Comparison of ENCODE assay signal across 10 cellular contexts in the genomic region with DNA sequence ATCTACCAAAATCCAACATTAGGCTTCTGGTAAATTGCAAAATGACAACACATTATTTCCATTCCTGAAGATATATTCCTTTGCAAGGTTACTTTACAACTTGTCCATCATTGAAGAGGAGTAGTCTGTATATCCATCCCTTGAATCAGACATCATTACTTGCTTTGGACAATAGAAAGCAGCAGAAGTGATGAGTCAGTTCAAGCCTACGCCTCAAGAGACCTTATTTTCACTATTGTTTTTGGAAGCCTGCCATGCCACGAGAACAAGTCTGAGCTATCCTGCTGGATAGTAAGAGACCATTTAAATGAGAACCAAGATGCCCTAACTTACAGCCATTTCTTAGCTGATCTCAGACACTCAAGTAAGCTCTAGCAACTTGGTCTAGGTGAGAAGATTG.
DNase-seq lines count a peak whose midpoint lies in the region; ATAC-seq and TF ChIP-seq lines count a peak whose summit lies in the region.
"Had no signal": no experiment of that assay in that cellular context is flagged by ENCODE, and none has a peak within 500 bp of the region (broad histone marks: within the 10 kb centered on the region; RNA-seq: fewer than 3 reads in every experiment).

No MANE protein-coding gene starts in this region.

- H3K27ac ChIP-seq in lower lobe of right lung = no peak overlapping the region
- H3K27ac ChIP-seq: neutrophil had no signal

- no peaks in the 10 kb centered on the region for H3K9me3 Mint-ChIP-seq in osteocyte (ENCODE audit: unreplicated experiment)
- H3K9me3 Mint-ChIP-seq in activated naive CD8-positive, alpha-beta T cell treated with anti-CD3 and anti-CD28 coated beads for 36 hours = peaks cover 5% of the 10 kb centered on the region

- H3K4me1 ChIP-seq in lower lobe of right lung = no peaks in the 10 kb centered on the region

- H3K36me3 ChIP-seq in lower lobe of right lung = no peaks in the 10 kb centered on the region
- H3K36me3 ChIP-seq: neutrophil had no signal

- no peaks in the 10 kb centered on the region for H3K9me3 ChIP-seq in lower lobe of right lung
- H3K9me3 ChIP-seq: neutrophil had no signal

- H3K27me3 ChIP-seq in lower lobe of right lung (ENCODE audit: low read depth) = no peaks in the 10 kb centered on the region
- H3K27me3 ChIP-seq: neutrophil had no signal

- H3K27me3 Mint-ChIP-seq in osteocyte (ENCODE audit: unreplicated experiment) = peaks cover 30% of the 10 kb centered on the region
- no peaks in the 10 kb centered on the region for H3K27me3 Mint-ChIP-seq in activated naive CD8-positive, alpha-beta T cell treated with anti-CD3 and anti-CD28 coated beads for 36 hours

- peak overlapping the region; percentile 28 for H3K27ac Mint-ChIP-seq in osteocyte (ENCODE audit: unreplicated experiment)
- H3K27ac Mint-ChIP-seq in activated naive CD8-positive, alpha-beta T cell treated with anti-CD3 and anti-CD28 coated beads for 36 hours = no peak overlapping the region
- H3K27ac Mint-ChIP-seq: activated naive CD4-positive, alpha-beta T cell treated with anti-CD3 and anti-CD28 coated beads for 36 hours had no signal

- H3K4me3 Mint-ChIP-seq in osteocyte (ENCODE audit: unreplicated experiment) = no peak overlapping the region
- H3K4me3 Mint-ChIP-seq in activated naive CD8-positive, alpha-beta T cell treated with anti-CD3 and anti-CD28 coated beads for 36 hours = no peak overlapping the region
- H3K4me3 Mint-ChIP-seq: activated naive CD4-positive, alpha-beta T cell treated with anti-CD3 and anti-CD28 coated beads for 36 hours had no signal

- ATAC-seq in GM19035 (IDR thresholded peaks at IDR 0.05; ENCODE audit: unreplicated experiment) = peak; percentile 72
- ATAC-seq in HG03135 (IDR thresholded peaks at IDR 0.05; ENCODE audit: unreplicated experiment) = peak; percentile 63
- ATAC-seq in SK-N-SH treated with all-trans-retinoic acid at 6 μM for 48 hours = peak; percentile 81
- ATAC-seq in lower lobe of right lung = no peak
- no peak for ATAC-seq in GM19023 (IDR thresholded peaks at IDR 0.05; ENCODE audit: unreplicated experiment)

- no peaks in the 10 kb centered on the region for H3K36me3 Mint-ChIP-seq in osteocyte (ENCODE audit: unreplicated experiment)
- no peaks in the 10 kb centered on the region for H3K36me3 Mint-ChIP-seq in activated naive CD8-positive, alpha-beta T cell treated with anti-CD3 and anti-CD28 coated beads for 36 hours

- intact Hi-C loops in lower lobe of right lung (cut with DNase I) = no loop called here

- peaks cover 17% of the 10 kb centered on the region for H3K4me1 Mint-ChIP-seq in osteocyte (ENCODE audit: unreplicated experiment)
- no peaks in the 10 kb centered on the region for H3K4me1 Mint-ChIP-seq in activated naive CD8-positive, alpha-beta T cell treated with anti-CD3 and anti-CD28 coated beads for 36 hours

- no peak for DNase-seq in osteocyte (ENCODE audit: extremely low spot score, unreplicated experiment)
- DNase-seq in lower lobe of right lung = no peak
- no peak for DNase-seq in DMS 273 treated with DMSO at 0.1 percent for 48 hours (lab: John Stamatoyannopoulos, UW)
- DNase-seq in activated naive CD8-positive, alpha-beta T cell treated with anti-CD3 and anti-CD28 coated beads for 36 hours = no peak
- DNase-seq: activated naive CD4-positive, alpha-beta T cell treated with anti-CD3 and anti-CD28 coated beads for 36 hours had no signal

- TF ChIP-seq CTCF in osteocyte (IDR thresholded peaks at IDR 0.05) (no peak), lower lobe of right lung (IDR thresholded peaks at IDR 0.05) (no peak)

- H3K4me3 ChIP-seq in lower lobe of right lung = no peak overlapping the region

TF ChIP-seq in SK-N-SH treated with all-trans-retinoic acid at 6 μM for 48 hours, 23 proteins besides CTCF, POLR2A, EP300 and RAD21:
- no peak for TF ChIP-seq ZNF8 (CRISPR knock-in tag; IDR thresholded peaks at IDR 0.05)
- no peak for TF ChIP-seq ISL1 (CRISPR knock-in tag; IDR thresholded peaks at IDR 0.05)
- TF ChIP-seq RARB (CRISPR knock-in tag; IDR thresholded peaks at IDR 0.05) = no peak
- no peak for TF ChIP-seq ZFP30 (CRISPR knock-in tag; IDR thresholded peaks at IDR 0.05)
- no peak for TF ChIP-seq SNAI2 (CRISPR knock-in tag; IDR thresholded peaks at IDR 0.05)
- no peak for TF ChIP-seq PPARA (CRISPR knock-in tag; IDR thresholded peaks at IDR 0.05; ENCODE audit: borderline replicate concordance)
- no peak for TF ChIP-seq GLIS3 (CRISPR knock-in tag; IDR thresholded peaks at IDR 0.05)
- TF ChIP-seq CSDC2 (CRISPR knock-in tag; IDR thresholded peaks at IDR 0.05) = no peak
- no peak for TF ChIP-seq ZNF565 (CRISPR knock-in tag; conservative IDR thresholded peaks at IDR 0.05; ENCODE audit: low read depth)
- TF ChIP-seq BACH2 (CRISPR knock-in tag; IDR thresholded peaks at IDR 0.05; ENCODE audit: borderline replicate concordance) = no peak
- no peak for TF ChIP-seq OSR1 (CRISPR knock-in tag; IDR thresholded peaks at IDR 0.05)
- no peak for TF ChIP-seq ARNTL (CRISPR knock-in tag; IDR thresholded peaks at IDR 0.05; ENCODE audit: borderline replicate concordance, low read depth)
- TF ChIP-seq, protein P1, sequence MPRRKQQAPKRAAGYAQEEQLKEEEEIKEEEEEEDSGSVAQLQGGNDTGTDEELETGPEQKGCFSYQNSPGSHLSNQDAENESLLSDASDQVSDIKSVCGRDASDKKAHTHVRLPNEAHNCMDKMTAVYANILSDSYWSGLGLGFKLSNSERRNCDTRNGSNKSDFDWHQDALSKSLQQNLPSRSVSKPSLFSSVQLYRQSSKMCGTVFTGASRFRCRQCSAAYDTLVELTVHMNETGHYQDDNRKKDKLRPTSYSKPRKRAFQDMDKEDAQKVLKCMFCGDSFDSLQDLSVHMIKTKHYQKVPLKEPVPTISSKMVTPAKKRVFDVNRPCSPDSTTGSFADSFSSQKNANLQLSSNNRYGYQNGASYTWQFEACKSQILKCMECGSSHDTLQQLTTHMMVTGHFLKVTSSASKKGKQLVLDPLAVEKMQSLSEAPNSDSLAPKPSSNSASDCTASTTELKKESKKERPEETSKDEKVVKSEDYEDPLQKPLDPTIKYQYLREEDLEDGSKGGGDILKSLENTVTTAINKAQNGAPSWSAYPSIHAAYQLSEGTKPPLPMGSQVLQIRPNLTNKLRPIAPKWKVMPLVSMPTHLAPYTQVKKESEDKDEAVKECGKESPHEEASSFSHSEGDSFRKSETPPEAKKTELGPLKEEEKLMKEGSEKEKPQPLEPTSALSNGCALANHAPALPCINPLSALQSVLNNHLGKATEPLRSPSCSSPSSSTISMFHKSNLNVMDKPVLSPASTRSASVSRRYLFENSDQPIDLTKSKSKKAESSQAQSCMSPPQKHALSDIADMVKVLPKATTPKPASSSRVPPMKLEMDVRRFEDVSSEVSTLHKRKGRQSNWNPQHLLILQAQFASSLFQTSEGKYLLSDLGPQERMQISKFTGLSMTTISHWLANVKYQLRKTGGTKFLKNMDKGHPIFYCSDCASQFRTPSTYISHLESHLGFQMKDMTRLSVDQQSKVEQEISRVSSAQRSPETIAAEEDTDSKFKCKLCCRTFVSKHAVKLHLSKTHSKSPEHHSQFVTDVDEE (CRISPR knock-in tag; IDR thresholded peaks at IDR 0.05) = no peak
- TF ChIP-seq ZNF70 (CRISPR knock-in tag; IDR thresholded peaks at IDR 0.05) = no peak
- TF ChIP-seq, protein P2, sequence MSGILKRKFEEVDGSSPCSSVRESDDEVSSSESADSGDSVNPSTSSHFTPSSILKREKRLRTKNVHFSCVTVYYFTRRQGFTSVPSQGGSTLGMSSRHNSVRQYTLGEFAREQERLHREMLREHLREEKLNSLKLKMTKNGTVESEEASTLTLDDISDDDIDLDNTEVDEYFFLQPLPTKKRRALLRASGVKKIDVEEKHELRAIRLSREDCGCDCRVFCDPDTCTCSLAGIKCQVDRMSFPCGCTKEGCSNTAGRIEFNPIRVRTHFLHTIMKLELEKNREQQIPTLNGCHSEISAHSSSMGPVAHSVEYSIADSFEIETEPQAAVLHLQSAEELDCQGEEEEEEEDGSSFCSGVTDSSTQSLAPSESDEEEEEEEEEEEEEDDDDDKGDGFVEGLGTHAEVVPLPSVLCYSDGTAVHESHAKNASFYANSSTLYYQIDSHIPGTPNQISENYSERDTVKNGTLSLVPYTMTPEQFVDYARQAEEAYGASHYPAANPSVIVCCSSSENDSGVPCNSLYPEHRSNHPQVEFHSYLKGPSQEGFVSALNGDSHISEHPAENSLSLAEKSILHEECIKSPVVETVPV (CRISPR knock-in tag; IDR thresholded peaks at IDR 0.05) = no peak
TF ChIP-seq in SK-N-SH treated with all-trans-retinoic acid at 6 μM for 48 hours: peak in this region for 0.

Comparison
In these comparisons a context has a peak if more than half of its experiments do, and no peak if none do; other contexts are left out.
1. ATAC-seq: peak in GM19035 (single experiment), HG03135 (single experiment) and SK-N-SH treated with all-trans-retinoic acid at 6 μM for 48 hours (single experiment); none in lower lobe of right lung (0 of 2) and GM19023 (single experiment).